18 cellular contexts compared by ENCODE assay signal in the genomic region with DNA sequence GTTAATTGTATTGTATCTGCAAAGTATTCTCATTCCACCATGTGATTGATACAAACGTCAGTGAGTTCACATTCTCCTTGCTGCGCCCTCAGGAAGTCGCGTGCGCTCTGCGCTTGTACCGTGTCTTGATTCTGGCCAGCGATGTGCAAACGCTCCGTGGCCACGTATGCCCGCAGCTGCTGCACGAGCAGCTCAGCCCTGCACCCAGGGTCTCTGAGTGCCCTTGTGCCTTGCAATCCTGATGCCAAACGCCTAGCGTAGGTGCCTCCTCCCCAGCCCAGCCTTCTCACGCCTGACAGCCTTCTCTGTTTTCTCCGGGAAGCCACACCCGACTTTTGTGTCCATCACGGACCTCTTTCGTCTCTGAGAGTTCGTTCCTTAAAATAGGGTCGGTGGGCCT. TPM values are rescaled to one million over a fixed set of nuclear protein-coding genes. Genes with fewer than 3 reads are reported as not detected.
DNase-seq lines count a peak whose midpoint lies in the region; ATAC-seq and TF ChIP-seq lines count a peak whose summit lies in the region.
"Had no signal": no experiment of that assay in that cellular context is flagged by ENCODE, and none has a peak within 500 bp of the region (broad histone marks: within the 10 kb centered on the region; RNA-seq: fewer than 3 reads in every experiment).

No MANE protein-coding gene starts in this region.

- H2BK5ac ChIP-seq in IMR-90 (ENCODE audit: low read depth, low read length, poor library complexity, severe bottlenecking) (no peak overlapping the region), neuronal stem cell (ENCODE audit: low read length) (peak overlapping the region; percentile 13)

- H3K23ac ChIP-seq in IMR-90 (ENCODE audit: low read depth, low read length) (no peak overlapping the region), neuronal stem cell (ENCODE audit: low read depth, low read length, poor library complexity) (peak overlapping the region; percentile 98)

- no peaks in the 10 kb centered on the region for H3K27me3 ChIP-seq in IMR-90 (ENCODE audit: control insufficient read depth, insufficient read depth, low read length)
- peaks cover 0 to 90% (median 0%) of the 10 kb centered on the region in 3 experiments for H3K27me3 ChIP-seq in neuronal stem cell (ENCODE audit: control insufficient read depth in 3 of 3, insufficient read depth in 3 of 3, low read depth in 1 of 3, low read length in 3 of 3)

- dilution Hi-C loops in IMR-90 (cut with HindIII; ENCODE audit: low sequenced_read_pairs, unreplicated experiment), result no loop called here

- 92% methylated on average over 15 of the region's 22 CpGs; no CpG with 5 or more reads in 1 of the 2 experiments for WGBS in IMR-90 (ENCODE audit: extremely low coverage in 2 of 2, insufficient read length in 1 of 2), 2 experiments
- no CpG with 5 or more reads among the region's 22 CpGs for WGBS in neuronal stem cell (ENCODE audit: extremely low coverage in 2 of 2, insufficient read length in 2 of 2, insufficient replicate concordance in 1 of 2), 2 donors

- H2AFZ ChIP-seq in IMR-90 (replicated peaks; ENCODE audit: low read length, poor library complexity) (no peak overlapping the region), neuronal stem cell (ENCODE audit: low read length) (no peak overlapping the region)

- H3K4me3 ChIP-seq in IMR-90 (ENCODE audit: insufficient read depth, low read depth, low read length) (no peak overlapping the region), coronary artery (no peak overlapping the region), neuronal stem cell (ENCODE audit: low read length in 2 of 2) (no peak overlapping the region)
- H3K4me3 ChIP-seq: GM12878 had no signal

- no peaks in the 10 kb centered on the region for H3K9me3 ChIP-seq in IMR-90 (ENCODE audit: control insufficient read depth, insufficient read depth, low read length)
- peaks cover 0 to 2% of the 10 kb centered on the region in 2 donors for H3K9me3 ChIP-seq in neuronal stem cell (replicated peaks in 1 of 2; ENCODE audit: control insufficient read depth in 2 of 2, insufficient read depth in 1 of 2, low read depth in 1 of 2, low read length in 2 of 2)
- H3K9me3 ChIP-seq: BE2C had no signal

- H3K14ac ChIP-seq in IMR-90 (replicated peaks; ENCODE audit: low read depth, low read length), result no peak overlapping the region
- peak overlapping the region; percentile 96 for H3K14ac ChIP-seq in neuronal stem cell (ENCODE audit: low read length)

- no peak for TF ChIP-seq RAD21 in IMR-90 (IDR thresholded peaks at IDR 0.05; ENCODE audit: low read length)

- in situ Hi-C loops in IMR-90 (cut with MboI; ENCODE audit: low sequenced_read_pairs), result no loop called here

- no peak overlapping the region for H4K5ac ChIP-seq in IMR-90 (ENCODE audit: low read depth, low read length)

- H2BK12ac ChIP-seq in neuronal stem cell (ENCODE audit: low read length), result no peak overlapping the region

- no peak overlapping the region for H2AK9ac ChIP-seq in IMR-90 (replicated peaks; ENCODE audit: low read depth, low read length, poor library complexity)

- H3K56ac ChIP-seq in IMR-90 (ENCODE audit: extremely low read depth, insufficient read depth, low read length), result no peak overlapping the region

- TF ChIP-seq CTCF in IMR-90 (conservative IDR thresholded peaks at IDR 0.05; ENCODE audit: low read depth, low read length) (no peak), coronary artery (IDR thresholded peaks at IDR 0.05) (no peak)

- DNase-seq in IMR-90, result no peak
- no peak for DNase-seq in coronary artery (ENCODE audit: low spot score)
- DNase-seq in neuronal stem cell (ENCODE audit: low spot score), result no peak
- no peak for DNase-seq in SHP77 treated with DMSO at 0.1 percent for 48 hours (lab: John Stamatoyannopoulos, UW)
- no peak for DNase-seq in NCI-H510A treated with DMSO at 0.1 percent for 48 hours (lab: John Stamatoyannopoulos, UW)
- no peak for DNase-seq in NCI-H2107 treated with DMSO at 0.1 percent for 48 hours (lab: John Stamatoyannopoulos, UW; ENCODE audit: unreplicated experiment)
- DNase-seq: ACHN; BE2C; CD4-positive, CD25-positive, alpha-beta regulatory T cell; CD8-positive, alpha-beta memory T cell; COR-L47; DMS 273 treated with DMSO at 0.1 percent for 48 hours; DMS53; DND-41; EL; GOT3; H7 had no signal

- H2BK120ac ChIP-seq in IMR-90 (ENCODE audit: low read depth, low read length), result no peak overlapping the region
- peak overlapping the region; percentile 9 for H2BK120ac ChIP-seq in neuronal stem cell (ENCODE audit: low read depth, low read length)

- H4K91ac ChIP-seq in IMR-90 (ENCODE audit: insufficient read depth, low read depth, low read length) (no peak overlapping the region), neuronal stem cell (ENCODE audit: low read depth, low read length, poor library complexity) (no peak overlapping the region)

- CTCF ChIA-PET in IMR-90 (lab: Yijun Ruan, JAX), result no interaction called here

- peaks cover 99% of the 10 kb centered on the region for H4K20me1 ChIP-seq in IMR-90 (ENCODE audit: insufficient read depth, low read length)

- H3K9ac ChIP-seq in IMR-90 (ENCODE audit: low read depth, low read length), result no peak overlapping the region
- H3K9ac ChIP-seq in neuronal stem cell (ENCODE audit: low read depth, low read length, poor library complexity), result no peak overlapping the region

- H3K4ac ChIP-seq in IMR-90 (ENCODE audit: low read depth, low read length) (no peak overlapping the region), neuronal stem cell (ENCODE audit: low read length) (no peak overlapping the region)

- H3K4me2 ChIP-seq in IMR-90 (ENCODE audit: low read depth, low read length), result no peak overlapping the region
- no peak overlapping the region for H3K4me2 ChIP-seq in neuronal stem cell (ENCODE audit: insufficient read depth, low read length, poor library complexity, severe bottlenecking)

- H2AK5ac ChIP-seq in IMR-90 (ENCODE audit: low read depth, low read length), result peak overlapping the region; percentile 20; the same call in 1 of the 2 replicates
- H2AK5ac ChIP-seq in neuronal stem cell (ENCODE audit: low read depth, low read length), result peak overlapping the region; percentile 83

- H3K36me3 ChIP-seq in IMR-90 (ENCODE audit: control insufficient read depth, insufficient read depth, low read length) (peaks cover 76% of the 10 kb centered on the region), neuronal stem cell (replicated peaks in 1 of 2; ENCODE audit: control insufficient read depth in 2 of 2, insufficient read depth in 2 of 2, low read length in 2 of 2) (no peaks in the 10 kb centered on the region)
- H3K36me3 ChIP-seq: BE2C had no signal

- intact Hi-C loops in IMR-90 (cut with micrococcal nuclease), result no loop called here

- peaks cover 20% of the 10 kb centered on the region for H3K4me1 ChIP-seq in IMR-90 (ENCODE audit: control insufficient read depth, insufficient read depth, low read length)
- H3K4me1 ChIP-seq in neuronal stem cell (ENCODE audit: control insufficient read depth in 2 of 2, insufficient read depth in 1 of 2, low read depth in 1 of 2, low read length in 2 of 2), result no peaks in the 10 kb centered on the region
- H3K4me1 ChIP-seq: BE2C had no signal

- TF ChIP-seq POLR2A in IMR-90 (IDR thresholded peaks at IDR 0.05; ENCODE audit: low read depth, low read length), result no peak

- H2BK20ac ChIP-seq in IMR-90 (ENCODE audit: low read depth, low read length), result no peak overlapping the region

- H3K18ac ChIP-seq in IMR-90 (ENCODE audit: low read depth, low read length) (no peak overlapping the region), neuronal stem cell (ENCODE audit: low read length) (peak overlapping the region; percentile 80)

- H4K8ac ChIP-seq in IMR-90 (ENCODE audit: low read depth in 2 of 2, low read length in 2 of 2) (no peak overlapping the region), neuronal stem cell (ENCODE audit: low read depth, low read length) (no peak overlapping the region)

- H2BK15ac ChIP-seq in IMR-90 (ENCODE audit: low read depth, low read length) (no peak overlapping the region), neuronal stem cell (ENCODE audit: low read length) (no peak overlapping the region)

- POLR2A ChIA-PET in IMR-90 (lab: Charles Lee; ENCODE audit: unreplicated experiment), result no interaction called here

- H3K9me1 ChIP-seq in IMR-90 (ENCODE audit: insufficient read depth, low read length), result peaks cover 45% of the 10 kb centered on the region

- no peak for ATAC-seq in IMR-90 (ENCODE audit: low read depth)
- ATAC-seq: GM12878 had no signal

- H3K27ac ChIP-seq in IMR-90 (ENCODE audit: insufficient read depth, low read length), result no peak overlapping the region
- H3K27ac ChIP-seq in coronary artery, result peak overlapping the region; percentile 66 to 88
- no peak overlapping the region for H3K27ac ChIP-seq in neuronal stem cell (replicated peaks; ENCODE audit: low read length)

- BruUV-seq in IMR-90 (replicated peaks; lab: Mats Ljungman, UMichigan), result no TSS peak

- peaks cover 15 to 88% of the 10 kb centered on the region in 2 experiments; a peak in 3 of 4 replicates for H3K79me1 ChIP-seq in IMR-90 (ENCODE audit: low read depth in 1 of 2, low read length in 2 of 2)
- H3K79me1 ChIP-seq in neuronal stem cell (ENCODE audit: low read depth, low read length), result no peaks in the 10 kb centered on the region

TF ChIP-seq in IMR-90, 13 proteins besides CTCF, POLR2A, EP300 and RAD21:
- TF ChIP-seq RCOR1 (IDR thresholded peaks at IDR 0.05; ENCODE audit: insufficient replicate concordance, low read length), result no peak
- TF ChIP-seq, protein P1, sequence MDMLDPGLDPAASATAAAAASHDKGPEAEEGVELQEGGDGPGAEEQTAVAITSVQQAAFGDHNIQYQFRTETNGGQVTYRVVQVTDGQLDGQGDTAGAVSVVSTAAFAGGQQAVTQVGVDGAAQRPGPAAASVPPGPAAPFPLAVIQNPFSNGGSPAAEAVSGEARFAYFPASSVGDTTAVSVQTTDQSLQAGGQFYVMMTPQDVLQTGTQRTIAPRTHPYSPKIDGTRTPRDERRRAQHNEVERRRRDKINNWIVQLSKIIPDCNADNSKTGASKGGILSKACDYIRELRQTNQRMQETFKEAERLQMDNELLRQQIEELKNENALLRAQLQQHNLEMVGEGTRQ (IDR thresholded peaks at IDR 0.05; ENCODE audit: low read depth, low read length), result no peak

RNA-seq across cellular contexts. Expression of a gene that starts 9.4 kb away (rescaled TPM):
- 1.1 and 1.4 TPM in 2 replicates for total RNA-seq in IMR-90 (2012; rRNA removed)
- 13.3 and 16.4 TPM in 2 replicates for polyA plus RNA-seq in IMR-90 (2012; rRNA removed)
- 5.1 and 8.8 TPM in 2 replicates for polyA plus RNA-seq in IMR-90 (2012; cell fraction: cytosol; rRNA removed)
- polyA plus RNA-seq in IMR-90 (2012; cell fraction: nucleus; rRNA removed; ENCODE audit: low replicate concordance), result 32.3 and 70.4 TPM in 2 replicates
- polyA plus RNA-seq in neuronal stem cell (2013, experiment 1 of 2), result 0.26 TPM
- 0.29 TPM for polyA plus RNA-seq in neuronal stem cell (2013, experiment 2 of 2)

Comparison
In these comparisons a context has a peak if more than half of its experiments do, and no peak if none do; other contexts are left out.
1. H3K27ac ChIP-seq: peak in coronary artery (2 of 2); none in IMR-90 (single experiment) and neuronal stem cell (single experiment).